In genomic region chr1:168842306-168842705, GRCh38 we compare ENCODE assay signal across 25 cellular contexts.
"Had no signal": no experiment of that assay in that cellular context is flagged by ENCODE, and none has a peak within 500 bp of the region (broad histone marks: within the 10 kb centered on the region; RNA-seq: fewer than 3 reads in every experiment).

No MANE protein-coding gene starts in this region.

- H3K4me1 ChIP-seq: prostate gland, spleen, testis, tibial nerve had no signal

- H3K27ac Mint-ChIP-seq: dendritic cell treated with granulocyte-macrophage colony-stimulating factor and Interleukin-4, amounts not matched to agents 40 ng/mL and 50 ng/mL, for 4 days; endodermal cell; naive thymus-derived CD8-positive, alpha-beta T cell; nephron progenitor cell; stimulated activated naive CD8-positive, alpha-beta T cell treated with anti-CD3 and anti-CD28 coated beads, Interleukin-15, amount 100 ng/mL, for 72 hours had no signal

- DNase-seq: caudate nucleus; effector CD8-positive, alpha-beta T cell; endodermal cell; esophagus squamous epithelium; kidney; mesendoderm; midbrain; naive thymus-derived CD8-positive, alpha-beta T cell; nephron progenitor cell; nucleus accumbens; right cardiac atrium; spleen; stimulated activated CD4-positive, alpha-beta T cell treated with anti-CD3 and anti-CD28 coated beads, Interleukin-4, amount 100 ng/mL, for 4 hours; stimulated activated naive CD4-positive, alpha-beta T cell; stimulated activated naive CD8-positive, alpha-beta T cell treated with anti-CD3 and anti-CD28 coated beads, Interleukin-15, amount 100 ng/mL, for 72 hours; testis; upper lobe of left lung had no signal

- H3K4me3 Mint-ChIP-seq: dendritic cell treated with granulocyte-macrophage colony-stimulating factor and Interleukin-4, amounts not matched to agents 40 ng/mL and 50 ng/mL, for 4 days; endodermal cell; naive thymus-derived CD8-positive, alpha-beta T cell; nephron progenitor cell; stimulated activated naive CD8-positive, alpha-beta T cell treated with anti-CD3 and anti-CD28 coated beads, Interleukin-15, amount 100 ng/mL, for 72 hours had no signal

- H3K27me3 ChIP-seq: esophagus squamous epithelium, spleen, testis, tibial nerve, upper lobe of left lung had no signal

- H3K4me3 ChIP-seq: esophagus squamous epithelium, prostate gland, skin epidermis, spleen, testis, tibial nerve, upper lobe of left lung had no signal

- H3K9me3 Mint-ChIP-seq: dendritic cell treated with granulocyte-macrophage colony-stimulating factor and Interleukin-4, amounts not matched to agents 40 ng/mL and 50 ng/mL, for 4 days; naive thymus-derived CD8-positive, alpha-beta T cell; stimulated activated naive CD8-positive, alpha-beta T cell treated with anti-CD3 and anti-CD28 coated beads, Interleukin-15, amount 100 ng/mL, for 72 hours had no signal

- H3K9me3 ChIP-seq: esophagus squamous epithelium, prostate gland, testis, tibial nerve, upper lobe of left lung had no signal

- H3K27ac ChIP-seq: esophagus squamous epithelium, prostate gland, skin epidermis, spleen, testis, tibial nerve had no signal

- H3K36me3 Mint-ChIP-seq: naive thymus-derived CD8-positive, alpha-beta T cell had no signal

- FAIRE-seq: colon, frontal cortex, kidney, urothelium cell line had no signal

- ATAC-seq: left lobe of liver; naive thymus-derived CD8-positive, alpha-beta T cell; right cardiac atrium; stimulated activated naive CD8-positive, alpha-beta T cell treated with anti-CD3 and anti-CD28 coated beads, Interleukin-15, amount 100 ng/mL, for 72 hours had no signal

- H3K4me1 Mint-ChIP-seq: endodermal cell; naive thymus-derived CD8-positive, alpha-beta T cell; stimulated activated naive CD8-positive, alpha-beta T cell treated with anti-CD3 and anti-CD28 coated beads, Interleukin-15, amount 100 ng/mL, for 72 hours had no signal

- H3K36me3 ChIP-seq: esophagus squamous epithelium, prostate gland, spleen, tibial nerve, upper lobe of left lung had no signal
